ENCODE assay signal across 39 cellular contexts in genomic region chr1:204645251-204645650, GRCh38. TPM values are rescaled to one million over a fixed set of nuclear protein-coding genes. Genes with fewer than 3 reads are reported as not detected.
"Had no signal": no experiment of that assay in that cellular context is flagged by ENCODE, and none has a peak within 500 bp of the region (broad histone marks: within the 10 kb centered on the region; RNA-seq: fewer than 3 reads in every experiment).

No MANE protein-coding gene starts in this region.

- DNase-seq: activated effector memory CD4-positive, alpha-beta T cell treated with anti-CD3 and anti-CD28 coated beads, Interleukin-2, amount 50 U/mL, for 16 hours; activated effector memory CD4-positive, alpha-beta T cell treated with Interleukin-2 at 50 U/mL for 16 hours; activated gamma-delta T cell; activated gamma-delta T cell treated with Interleukin-2 at 50 U/mL for 16 hours; activated naive CD4-positive, alpha-beta T cell; activated naive CD4-positive, alpha-beta T cell treated with anti-CD3 and anti-CD28 coated beads for 36 hours; activated naive CD4-positive, alpha-beta T cell treated with anti-CD3 and anti-CD28 coated beads, Interleukin-2, amount 10 ng/mL, durations not matched to agents 7 days and 5 days; activated naive CD4-positive, alpha-beta T cell treated with anti-CD3 and anti-CD28 coated beads, Interleukin-2, amount 50 U/mL, for 16 hours; activated naive CD4-positive, alpha-beta T cell treated with Interleukin-2 at 50 U/mL for 16 hours; activated naive CD8-positive, alpha-beta T cell treated with anti-CD3 and anti-CD28 coated beads for 36 hours; activated naive CD8-positive, alpha-beta T cell treated with anti-CD3 and anti-CD28 coated beads, Interleukin-2, amount 10 ng/mL, durations not matched to agents 7 days and 5 days; activated naive CD8-positive, alpha-beta T cell treated with anti-CD3 and anti-CD28 coated beads, Interleukin-2, amount 50 U/mL, for 24 hours; activated T-cell treated with anti-CD3 and anti-CD28 coated beads for 4 hours; activated T-cell treated with anti-CD3 and anti-CD28 coated beads, Interleukin-2, amount 50 U/mL, for 1 hour; activated T-cell treated with anti-CD3 and anti-CD28 coated beads, Interleukin-2, amount 50 U/mL, for 24 hours; activated T-cell treated with anti-CD3 and anti-CD28 coated beads, Interleukin-2, amount 50 U/mL, for 4 hours; activated T-cell treated with anti-CD3 and anti-CD28 coated beads, Interleukin-2, amount 50 U/mL, for 48 hours; activated T-cell treated with anti-CD3 and anti-CD28 coated beads, Interleukin-2, amount 50 U/mL, for 72 hours; adrenal gland; amniotic stem cell; amygdala; anterior cingulate cortex; aorta; body of pancreas; brain microvascular endothelial cell; caudate nucleus; central memory CD4-positive, alpha-beta T cell; cerebellar nuclear complex had no signal

- H3K27me3 ChIP-seq: adrenal gland, ascending aorta, body of pancreas, breast epithelium, cardiac muscle cell had no signal

- H3K36me3 Mint-ChIP-seq: activated naive CD4-positive, alpha-beta T cell treated with anti-CD3 and anti-CD28 coated beads, Interleukin-2, amount 10 ng/mL, durations not matched to agents 7 days and 5 days; activated naive CD4-positive, alpha-beta T cell treated with anti-CD3 and anti-CD28 coated beads, Interleukin-2, amount 50 U/mL, for 24 hours; activated naive CD4-positive, alpha-beta T cell treated with anti-CD3 and anti-CD28 coated beads, Interleukin-2, amount 50 U/mL, for 72 hours; activated naive CD8-positive, alpha-beta T cell; activated naive CD8-positive, alpha-beta T cell treated with anti-CD3 and anti-CD28 coated beads for 36 hours; activated naive CD8-positive, alpha-beta T cell treated with anti-CD3 and anti-CD28 coated beads, Interleukin-2, amount 10 ng/mL, durations not matched to agents 7 days and 5 days; brain had no signal

- H3K9me3 ChIP-seq: adrenal gland, ascending aorta, body of pancreas, breast epithelium had no signal

- H3K4me3 Mint-ChIP-seq: activated naive CD4-positive, alpha-beta T cell treated with anti-CD3 and anti-CD28 coated beads for 36 hours; activated naive CD4-positive, alpha-beta T cell treated with anti-CD3 and anti-CD28 coated beads, Interleukin-2, amount 10 ng/mL, durations not matched to agents 7 days and 5 days; activated naive CD4-positive, alpha-beta T cell treated with anti-CD3 and anti-CD28 coated beads, Interleukin-2, amount 50 U/mL, for 24 hours; activated naive CD8-positive, alpha-beta T cell; activated naive CD8-positive, alpha-beta T cell treated with anti-CD3 and anti-CD28 coated beads for 36 hours; activated naive CD8-positive, alpha-beta T cell treated with anti-CD3 and anti-CD28 coated beads, Interleukin-2, amount 10 ng/mL, durations not matched to agents 7 days and 5 days; activated naive CD8-positive, alpha-beta T cell treated with anti-CD3 and anti-CD28 coated beads, Interleukin-2, amount 50 U/mL, for 24 hours; activated T-cell treated with anti-CD3 and anti-CD28 coated beads, Interleukin-2, amount 50 U/mL, for 24 hours; activated T-cell treated with anti-CD3 and anti-CD28 coated beads, Interleukin-2, amount 50 U/mL, for 4 hours; activated T-cell treated with anti-CD3 and anti-CD28 coated beads, Interleukin-2, amount 50 U/mL, for 72 hours; activated T-helper 1 cell treated with anti-CD3 and anti-CD28 coated beads, Interleukin-12 subunit alpha, Interleukin-12 subunit beta, Interleukin-2, Interleukin-4 antibody, amounts not matched to agents 30 ng/mL and 10 ng/mL and 1 ng/mL, durations not matched to agents 14 hours and 24 hours and 36 hours; activated T-helper 17 cell treated with anti-CD3 and anti-CD28 coated beads, Interleukin-2, amount 50 U/mL, for 72 hours; brain; central memory CD8-positive, alpha-beta T cell had no signal

- H3K27ac Mint-ChIP-seq: activated naive CD4-positive, alpha-beta T cell treated with anti-CD3 and anti-CD28 coated beads for 36 hours; activated naive CD4-positive, alpha-beta T cell treated with anti-CD3 and anti-CD28 coated beads, Interleukin-2, amount 10 ng/mL, durations not matched to agents 7 days and 5 days; activated naive CD4-positive, alpha-beta T cell treated with anti-CD3 and anti-CD28 coated beads, Interleukin-2, amount 50 U/mL, for 24 hours; activated naive CD4-positive, alpha-beta T cell treated with anti-CD3 and anti-CD28 coated beads, Interleukin-2, amount 50 U/mL, for 72 hours; activated naive CD8-positive, alpha-beta T cell; activated naive CD8-positive, alpha-beta T cell treated with anti-CD3 and anti-CD28 coated beads for 36 hours; activated naive CD8-positive, alpha-beta T cell treated with anti-CD3 and anti-CD28 coated beads, Interleukin-2, amount 10 ng/mL, durations not matched to agents 7 days and 5 days; activated naive CD8-positive, alpha-beta T cell treated with anti-CD3 and anti-CD28 coated beads, Interleukin-2, amount 50 U/mL, for 24 hours; activated T-cell treated with anti-CD3 and anti-CD28 coated beads, Interleukin-2, amount 50 U/mL, for 24 hours; activated T-cell treated with anti-CD3 and anti-CD28 coated beads, Interleukin-2, amount 50 U/mL, for 72 hours; activated T-helper 1 cell treated with anti-CD3 and anti-CD28 coated beads, Interleukin-12 subunit alpha, Interleukin-12 subunit beta, Interleukin-2, Interleukin-4 antibody, amounts not matched to agents 30 ng/mL and 10 ng/mL and 1 ng/mL, durations not matched to agents 14 hours and 24 hours and 36 hours; activated T-helper 17 cell treated with anti-CD3 and anti-CD28 coated beads, Interleukin-2, amount 50 U/mL, for 72 hours; activated T-helper 2 cell treated with anti-CD3 and anti-CD28 coated beads, Interferon-gamma antibody, Interleukin-2, Interleukin-4, amounts not matched to agents 10 μg/mL and 5 μg/mL and 100 μg/mL, durations not matched to agents 14 hours and 24 hours and 36 hours had no signal

- H3K36me3 ChIP-seq: adrenal gland, ascending aorta, brain microvascular endothelial cell, breast epithelium, cardiac muscle cell had no signal

- H3K4me1 ChIP-seq: ascending aorta, body of pancreas, breast epithelium had no signal

- H3K27me3 Mint-ChIP-seq: activated naive CD4-positive, alpha-beta T cell treated with anti-CD3 and anti-CD28 coated beads, Interleukin-2, amount 50 U/mL, for 24 hours; activated naive CD8-positive, alpha-beta T cell treated with anti-CD3 and anti-CD28 coated beads for 36 hours; activated naive CD8-positive, alpha-beta T cell treated with anti-CD3 and anti-CD28 coated beads, Interleukin-2, amount 10 ng/mL, durations not matched to agents 7 days and 5 days; activated naive CD8-positive, alpha-beta T cell treated with anti-CD3 and anti-CD28 coated beads, Interleukin-2, amount 50 U/mL, for 24 hours; activated T-cell treated with anti-CD3 and anti-CD28 coated beads, Interleukin-2, amount 50 U/mL, for 24 hours; brain had no signal

- H3K27ac ChIP-seq: adrenal gland, ascending aorta, body of pancreas, brain microvascular endothelial cell, breast epithelium, cardiac muscle cell had no signal

- H3K4me1 Mint-ChIP-seq: activated naive CD4-positive, alpha-beta T cell treated with anti-CD3 and anti-CD28 coated beads, Interleukin-2, amount 50 U/mL, for 24 hours; activated T-helper 17 cell treated with anti-CD3 and anti-CD28 coated beads, Interleukin-2, amount 50 U/mL, for 72 hours had no signal

- H3K4me3 ChIP-seq: adrenal gland, ascending aorta, body of pancreas, breast epithelium, cardiac muscle cell had no signal

- H3K9me3 Mint-ChIP-seq: activated naive CD4-positive, alpha-beta T cell treated with anti-CD3 and anti-CD28 coated beads for 36 hours; activated naive CD4-positive, alpha-beta T cell treated with anti-CD3 and anti-CD28 coated beads, Interleukin-2, amount 10 ng/mL, durations not matched to agents 7 days and 5 days; activated naive CD4-positive, alpha-beta T cell treated with anti-CD3 and anti-CD28 coated beads, Interleukin-2, amount 50 U/mL, for 24 hours; activated naive CD4-positive, alpha-beta T cell treated with anti-CD3 and anti-CD28 coated beads, Interleukin-2, amount 50 U/mL, for 72 hours; activated naive CD8-positive, alpha-beta T cell treated with anti-CD3 and anti-CD28 coated beads for 36 hours; activated naive CD8-positive, alpha-beta T cell treated with anti-CD3 and anti-CD28 coated beads, Interleukin-2, amount 10 ng/mL, durations not matched to agents 7 days and 5 days; activated naive CD8-positive, alpha-beta T cell treated with anti-CD3 and anti-CD28 coated beads, Interleukin-2, amount 50 U/mL, for 24 hours; activated T-cell treated with anti-CD3 and anti-CD28 coated beads, Interleukin-2, amount 50 U/mL, for 24 hours; activated T-cell treated with anti-CD3 and anti-CD28 coated beads, Interleukin-2, amount 50 U/mL, for 4 hours; activated T-cell treated with anti-CD3 and anti-CD28 coated beads, Interleukin-2, amount 50 U/mL, for 72 hours; activated T-helper 1 cell treated with anti-CD3 and anti-CD28 coated beads, Interleukin-12 subunit alpha, Interleukin-12 subunit beta, Interleukin-2, Interleukin-4 antibody, amounts not matched to agents 30 ng/mL and 10 ng/mL and 1 ng/mL, durations not matched to agents 14 hours and 24 hours and 36 hours; activated T-helper 17 cell treated with anti-CD3 and anti-CD28 coated beads, Interleukin-2, amount 50 U/mL, for 72 hours; activated T-helper 2 cell treated with anti-CD3 and anti-CD28 coated beads, Interferon-gamma antibody, Interleukin-2, Interleukin-4, amounts not matched to agents 10 μg/mL and 5 μg/mL and 100 μg/mL, durations not matched to agents 14 hours and 24 hours and 36 hours; central memory CD8-positive, alpha-beta T cell had no signal

- ATAC-seq: activated naive CD4-positive, alpha-beta T cell treated with anti-CD3 and anti-CD28 coated beads, Interleukin-2, amount 50 U/mL, for 72 hours; activated naive CD8-positive, alpha-beta T cell treated with anti-CD3 and anti-CD28 coated beads, Interleukin-2, amount 50 U/mL, for 24 hours; activated T-cell treated with anti-CD3 and anti-CD28 coated beads, Interleukin-2, amount 50 U/mL, for 4 hours; activated T-cell treated with anti-CD3 and anti-CD28 coated beads, Interleukin-2, amount 50 U/mL, for 72 hours; activated T-helper 17 cell treated with anti-CD3 and anti-CD28 coated beads, Interleukin-2, amount 50 U/mL, for 72 hours; body of pancreas had no signal

RNA-seq across cellular contexts. Expression of gene LRRN2, which starts 40.3 kb away (rescaled TPM):
- total RNA-seq: activated naive CD4-positive, alpha-beta T cell treated with anti-CD3 and anti-CD28 coated beads for 36 hours; activated naive CD4-positive, alpha-beta T cell treated with anti-CD3 and anti-CD28 coated beads, Interleukin-2, amount 50 U/mL, for 72 hours; activated naive CD8-positive, alpha-beta T cell treated with anti-CD3 and anti-CD28 coated beads for 36 hours; activated naive CD8-positive, alpha-beta T cell treated with anti-CD3 and anti-CD28 coated beads, Interleukin-2, amount 10 ng/mL, durations not matched to agents 7 days and 5 days; activated T-cell treated with anti-CD3 and anti-CD28 coated beads, Interleukin-2, amount 50 U/mL, for 4 hours; activated T-cell treated with anti-CD3 and anti-CD28 coated beads, Interleukin-2, amount 50 U/mL, for 72 hours; activated T-helper 1 cell treated with anti-CD3 and anti-CD28 coated beads, Interleukin-12 subunit alpha, Interleukin-12 subunit beta, Interleukin-2, Interleukin-4 antibody, amounts not matched to agents 30 ng/mL and 10 ng/mL and 1 ng/mL, durations not matched to agents 14 hours and 24 hours and 36 hours; activated T-helper 17 cell treated with anti-CD3 and anti-CD28 coated beads, Interleukin-2, amount 50 U/mL, for 72 hours; activated T-helper 2 cell treated with anti-CD3 and anti-CD28 coated beads, Interferon-gamma antibody, Interleukin-2, Interleukin-4, amounts not matched to agents 10 μg/mL and 5 μg/mL and 100 μg/mL, durations not matched to agents 14 hours and 24 hours and 36 hours had no signal
